In genomic region chr5:172187118-172188032, GRCh38 we compare ENCODE assay signal across 8 cellular contexts. TPM values are rescaled to one million over a fixed set of nuclear protein-coding genes. Genes with fewer than 3 reads are reported as not detected.
DNase-seq lines count a peak whose midpoint lies in the region; ATAC-seq and TF ChIP-seq lines count a peak whose summit lies in the region.

No MANE protein-coding gene starts in this region.

- H3K27me3 ChIP-seq in DOHH2 (ENCODE audit: control insufficient read depth, low read length), result no peaks in the 10 kb centered on the region; the same call in 1 of the 2 replicates
- H3K27me3 ChIP-seq in IMR-90 (ENCODE audit: control insufficient read depth, insufficient read depth, low read length), result no peaks in the 10 kb centered on the region
- no peaks in the 10 kb centered on the region for H3K27me3 ChIP-seq in skeletal muscle tissue (ENCODE audit: control insufficient read depth in 3 of 3, insufficient read depth in 3 of 3, low read length in 3 of 3)

- 1% methylated on average over 28 of the region's 66 CpGs; no CpG with 5 or more reads in 1 of the 2 experiments for WGBS in IMR-90 (ENCODE audit: extremely low coverage in 2 of 2, insufficient read length in 1 of 2), 2 experiments

- peak overlapping the region; percentile 96 for H2AK9ac ChIP-seq in IMR-90 (replicated peaks; ENCODE audit: low read depth, low read length, poor library complexity)

- peak overlapping the region; percentile 65 for H2BK120ac ChIP-seq in IMR-90 (ENCODE audit: low read depth, low read length)

- H3K79me2 ChIP-seq in DOHH2 (ENCODE audit: control insufficient read depth, low read length), result peaks cover 54% of the 10 kb centered on the region

- H3K18ac ChIP-seq in IMR-90 (ENCODE audit: low read depth, low read length), result peak overlapping the region; percentile 36

- no peak; the same call in 1 of the 2 replicates for TF ChIP-seq RAD21 in IMR-90 (IDR thresholded peaks at IDR 0.05; ENCODE audit: low read length)

- no peak overlapping the region for H2BK20ac ChIP-seq in IMR-90 (ENCODE audit: low read depth, low read length)

- H2AFZ ChIP-seq in IMR-90 (replicated peaks; ENCODE audit: low read length, poor library complexity), result peak overlapping the region; percentile 96

- peak overlapping the region; percentile 73 for H4K91ac ChIP-seq in IMR-90 (ENCODE audit: insufficient read depth, low read depth, low read length)

- peaks cover 6% of the 10 kb centered on the region for H3K9me1 ChIP-seq in IMR-90 (ENCODE audit: insufficient read depth, low read length)

- in situ Hi-C loops in IMR-90 (cut with MboI; ENCODE audit: low sequenced_read_pairs), result loop anchor here (5.0 to 25.0 kb wide), 2 partner anchors 85 to 775 kb away; partner anchors contain the start of gene FGF18

- H4K20me1 ChIP-seq in DOHH2 (ENCODE audit: control insufficient read depth, insufficient read depth, low read depth, low read length) (peaks cover 4% of the 10 kb centered on the region; the same call in 1 of the 2 replicates), IMR-90 (ENCODE audit: insufficient read depth, low read length) (peaks cover 4% of the 10 kb centered on the region)

- H4K5ac ChIP-seq in IMR-90 (ENCODE audit: low read depth, low read length), result peak overlapping the region; percentile 48

- peak overlapping the region; percentile 41; the same call in 1 of the 3 replicates for H2BK15ac ChIP-seq in IMR-90 (ENCODE audit: low read depth, low read length)

- intact Hi-C loops in IMR-90 (cut with micrococcal nuclease), result loop anchor here (1.0 to 5.0 kb wide), 6 partner anchors 80 to 770 kb away; partner anchors contain the start of genes FBXW11, FGF18 and UBTD2

- peaks cover 17 to 49% of the 10 kb centered on the region in 2 experiments for H3K79me1 ChIP-seq in IMR-90 (ENCODE audit: low read depth in 1 of 2, low read length in 2 of 2)

- CTCF ChIA-PET in IMR-90 (lab: Yijun Ruan, JAX), result interaction anchor here (0.5 to 1.8 kb wide), 8 partner anchors 64 to 135 kb away, joined by 3 to 9 read pairs (median 4); no protein-coding TSS in a partner anchor

- TF ChIP-seq POLR2A in IMR-90 (IDR thresholded peaks at IDR 0.05; ENCODE audit: low read depth, low read length), result no peak

- POLR2A ChIA-PET in IMR-90 (lab: Charles Lee; ENCODE audit: unreplicated experiment), result interaction anchor here (0.5 to 0.8 kb wide), 2 partner anchors 14 to 17 kb away, joined by 3 read pairs; no protein-coding TSS in a partner anchor

- peak overlapping the region; percentile 77 for H3K56ac ChIP-seq in IMR-90 (ENCODE audit: extremely low read depth, insufficient read depth, low read length)

- TF ChIP-seq CTCF in DOHH2 (IDR thresholded peaks at IDR 0.05; ENCODE audit: low read depth, low read length, poor library complexity, severe bottlenecking) (peak; percentile 22), IMR-90 (conservative IDR thresholded peaks at IDR 0.05; ENCODE audit: low read depth, low read length) (0 out of 2 replicates have a peak, but pooled peaks have one; percentile 8)

- H3K4me2 ChIP-seq in DOHH2 (ENCODE audit: low read length) (peak overlapping the region; percentile 94), IMR-90 (ENCODE audit: low read depth, low read length) (peak overlapping the region; percentile 80)

- no peaks in the 10 kb centered on the region for H3F3A ChIP-seq in DOHH2 (ENCODE audit: control insufficient read depth, insufficient read depth)

- H3K27ac ChIP-seq in DOHH2 (ENCODE audit: low read depth, low read length), result peak overlapping the region; percentile 57
- H3K27ac ChIP-seq in IMR-90 (ENCODE audit: insufficient read depth, low read length), result peak overlapping the region; percentile 88
- H3K27ac ChIP-seq in skeletal muscle tissue (ENCODE audit: low read depth, low read length), result peak overlapping the region; percentile 75

- peak; percentile 29 for ATAC-seq in GM21529 (IDR thresholded peaks at IDR 0.05; ENCODE audit: unreplicated experiment)
- ATAC-seq in IMR-90 (ENCODE audit: low read depth), result peak; percentile 22

- H3K4me3 ChIP-seq in DOHH2 (ENCODE audit: low read length) (peak overlapping the region; percentile 91), IMR-90 (ENCODE audit: insufficient read depth, low read depth, low read length) (peak overlapping the region; percentile 98), iPS-11a (ENCODE audit: low read depth, low read length) (peak overlapping the region; percentile 91), skeletal muscle tissue (ENCODE audit: low read length in 3 of 3) (peak overlapping the region; percentile 78 to 94 (median 85))

- H3K36me3 ChIP-seq in DOHH2 (ENCODE audit: control insufficient read depth, low read length) (peaks cover 8% of the 10 kb centered on the region; the same call in 1 of the 2 replicates), IMR-90 (ENCODE audit: control insufficient read depth, insufficient read depth, low read length) (no peaks in the 10 kb centered on the region), skeletal muscle tissue (ENCODE audit: control insufficient read depth in 3 of 3, insufficient read depth in 3 of 3, low read length in 3 of 3) (no peaks in the 10 kb centered on the region)

- H3K9me3 ChIP-seq in DOHH2 (ENCODE audit: control insufficient read depth, insufficient read depth, low read length), result no peaks in the 10 kb centered on the region
- no peaks in the 10 kb centered on the region for H3K9me3 ChIP-seq in IMR-90 (ENCODE audit: control insufficient read depth, insufficient read depth, low read length)
- no peaks in the 10 kb centered on the region for H3K9me3 ChIP-seq in skeletal muscle tissue (ENCODE audit: control insufficient read depth in 3 of 3, low read length in 3 of 3)

- H2AK5ac ChIP-seq in IMR-90 (ENCODE audit: low read depth, low read length), result peak overlapping the region; percentile 49

- H3K9me2 ChIP-seq in DOHH2 (replicated peaks; ENCODE audit: control insufficient read depth, low read length), result no peaks in the 10 kb centered on the region

- H3K4me1 ChIP-seq in DOHH2 (ENCODE audit: control insufficient read depth, low read length) (peaks cover 37% of the 10 kb centered on the region), IMR-90 (ENCODE audit: control insufficient read depth, insufficient read depth, low read length) (peaks cover 11% of the 10 kb centered on the region), skeletal muscle tissue (ENCODE audit: control insufficient read depth in 3 of 3, insufficient read depth in 3 of 3, low read length in 3 of 3) (peaks cover 13 to 24% (median 19%) of the 10 kb centered on the region in 3 donors)

- H3K9ac ChIP-seq in IMR-90 (ENCODE audit: low read depth, low read length), result peak overlapping the region; percentile 83
- peak overlapping the region; percentile 61 to 84 (median 76) for H3K9ac ChIP-seq in skeletal muscle tissue (ENCODE audit: low read depth in 1 of 3, low read length in 3 of 3)

- H2BK5ac ChIP-seq in IMR-90 (ENCODE audit: low read depth, low read length, poor library complexity, severe bottlenecking), result peak overlapping the region; percentile 75

- peak overlapping the region; percentile 92 for H3K14ac ChIP-seq in IMR-90 (replicated peaks; ENCODE audit: low read depth, low read length)

- peak overlapping the region; percentile 83 for H3K23ac ChIP-seq in IMR-90 (ENCODE audit: low read depth, low read length)

- H4K8ac ChIP-seq in IMR-90 (ENCODE audit: low read depth in 2 of 2, low read length in 2 of 2), result peak overlapping the region; percentile 28 to 58; a peak in 3 of 4 replicates

- no TSS peak for BruUV-seq in IMR-90 (replicated peaks; lab: Mats Ljungman, UMichigan)

- peak overlapping the region; percentile 88 for H3K4ac ChIP-seq in IMR-90 (ENCODE audit: low read depth, low read length)

- DNase-seq in IMR-90, result peak; percentile 80
- DNase-seq in T-helper 22 cell (ENCODE audit: low read depth), result peak; percentile 75
- peak; percentile 80 for DNase-seq in astrocyte of the hippocampus (ENCODE audit: low read depth, low spot score)
- no peak for DNase-seq in NCI-H2107 treated with DMSO at 0.1 percent for 48 hours (lab: John Stamatoyannopoulos, UW; ENCODE audit: unreplicated experiment)

- dilution Hi-C loops in IMR-90 (cut with HindIII; ENCODE audit: low sequenced_read_pairs, unreplicated experiment), result no loop called here

TF ChIP-seq in IMR-90, 13 proteins besides CTCF, POLR2A, EP300 and RAD21:
- TF ChIP-seq RFX5 (IDR thresholded peaks at IDR 0.05; ENCODE audit: low read depth, low read length) (no peak), MAZ (IDR thresholded peaks at IDR 0.05; ENCODE audit: borderline replicate concordance, low read depth, low read length) (peak; percentile 25; the same call in 1 of the 2 replicates), MXI1 (IDR thresholded peaks at IDR 0.05; ENCODE audit: borderline replicate concordance, low read depth, low read length) (0 out of 2 replicates have a peak, but pooled peaks have one; percentile 0), BHLHE40 (IDR thresholded peaks at IDR 0.05; ENCODE audit: low read depth, low read length) (no peak), FOS (IDR thresholded peaks at IDR 0.05; ENCODE audit: low read depth, low read length) (peak; percentile 27; the same call in 1 of the 2 replicates)

RNA-seq across cellular contexts. Expression of gene STK10, which starts 0.6 kb away (rescaled TPM):
- total RNA-seq in IMR-90 (2012; rRNA removed) (15.4 and 16.4 TPM in 2 replicates), skeletal muscle tissue (12.0 TPM)
- polyA plus RNA-seq in IMR-90 (2012; rRNA removed), result 17.8 and 18.5 TPM in 2 replicates
- polyA plus RNA-seq in IMR-90 (2012; cell fraction: cytosol; rRNA removed), result 8.9 and 15.5 TPM in 2 replicates
- polyA plus RNA-seq in IMR-90 (2012; cell fraction: nucleus; rRNA removed; ENCODE audit: low replicate concordance), result 49.7 and 83.4 TPM in 2 replicates

RNA-seq across cellular contexts. Expression of gene EFCAB9, which starts 6.6 kb away (rescaled TPM):
- total RNA-seq in IMR-90 (2012; rRNA removed) (not detected in 2 replicates), skeletal muscle tissue (not detected)
- polyA plus RNA-seq in IMR-90 (2012; rRNA removed), result not detected in 2 replicates
- polyA plus RNA-seq in IMR-90 (2012; cell fraction: cytosol; rRNA removed), result not detected in 2 replicates
- not detected in 2 replicates for polyA plus RNA-seq in IMR-90 (2012; cell fraction: nucleus; rRNA removed; ENCODE audit: low replicate concordance)
